In the genomic region with DNA sequence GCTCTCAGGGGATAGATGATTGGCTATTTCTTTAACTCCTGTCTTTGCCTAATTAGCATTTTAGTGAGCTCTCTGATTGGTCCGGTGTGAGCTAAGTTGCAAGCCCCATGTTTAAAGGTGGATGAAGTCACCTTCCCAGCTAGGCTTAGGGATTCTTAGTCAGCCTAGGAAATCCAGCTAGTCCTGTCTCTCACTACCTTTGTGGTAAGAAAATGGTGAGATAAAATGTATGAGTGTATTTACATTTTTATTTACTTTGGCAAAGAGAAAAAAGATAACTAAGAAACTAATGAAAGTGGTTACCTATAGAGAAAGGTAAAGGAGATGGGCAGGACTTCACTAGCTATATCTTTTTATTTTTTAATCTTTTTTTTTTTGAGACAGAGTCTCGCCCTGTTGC, we compare ENCODE assay signal across 9 cellular contexts.
"Had no signal": no experiment of that assay in that cellular context is flagged by ENCODE, and none has a peak within 500 bp of the region (broad histone marks: within the 10 kb centered on the region; RNA-seq: fewer than 3 reads in every experiment).

No MANE protein-coding gene starts in this region.

- ATAC-seq: GM23338 had no signal

- DNase-seq: H9, HCEC 1CT, IMR-90, KBM-7 had no signal

- FAIRE-seq: H1, H54, HTR-8/SVneo had no signal

- H3K27ac ChIP-seq: KMS-11 had no signal

- H2AFZ ChIP-seq: GM23338 had no signal

- H3K9me3 Mint-ChIP-seq: GM23338, H9 had no signal

- H3K27ac Mint-ChIP-seq: GM23338, H9 had no signal

- H3K4me3 ChIP-seq: GM23338 had no signal

- H3K4me3 Mint-ChIP-seq: GM23338, H9 had no signal

- H3K4me1 Mint-ChIP-seq: GM23338, H9 had no signal

- H3K9ac ChIP-seq: KMS-11 had no signal

- H3K4me2 ChIP-seq: GM23338, KMS-11 had no signal
